Comparison of ENCODE assay signal across 13 cellular contexts in genomic region chr17:50871369-50871768, GRCh38. TPM values are rescaled to one million over a fixed set of nuclear protein-coding genes. Genes with fewer than 3 reads are reported as not detected.
DNase-seq lines count a peak whose midpoint lies in the region; TF ChIP-seq lines count a peak whose summit lies in the region.
"Had no signal": no experiment of that assay in that cellular context is flagged by ENCODE, and none has a peak within 500 bp of the region (broad histone marks: within the 10 kb centered on the region; RNA-seq: fewer than 3 reads in every experiment).

No MANE protein-coding gene starts in this region.

- H3K36me3 ChIP-seq in tibial artery (no peaks in the 10 kb centered on the region), OCI-LY7 (ENCODE audit: insufficient read depth, low read length) (no peaks in the 10 kb centered on the region)
- H3K36me3 ChIP-seq: brain microvascular endothelial cell had no signal

- no peak overlapping the region for H2AFZ ChIP-seq in OCI-LY7 (ENCODE audit: low read length)
- H2AFZ ChIP-seq: GM23248 had no signal

- peak; percentile 24 for DNase-seq in stimulated activated CD4-positive, alpha-beta T cell treated with anti-CD3 and anti-CD28 coated beads, Interleukin-4, amount 100 ng/mL, for 24 hours
- no peak for DNase-seq in stimulated activated CD4-positive, alpha-beta T cell treated with anti-CD3 and anti-CD28 coated beads, Interleukin-4, amount 100 ng/mL, for 1 hour
- DNase-seq in T-helper 9 cell (peak; percentile 43), tibial artery (no peak), NCI-H446 treated with DMSO at 0.1 percent for 48 hours (lab: John Stamatoyannopoulos, UW) (no peak), mesothelial cell of epicardium (ENCODE audit: low spot score in 2 of 2, unreplicated experiment in 2 of 2) (no peak), OCI-LY7 (ENCODE audit: low spot score) (no peak)
- peak; percentile 49 for DNase-seq in effector CD4-positive, alpha-beta T cell
- DNase-seq: activated B cell treated with CpG ODN at 0.5 μM for 24 hours, brain microvascular endothelial cell, GM23248, RPMI8226 had no signal

- H3K4me3 ChIP-seq in tibial artery (no peak overlapping the region), OCI-LY7 (ENCODE audit: low read depth, low read length, poor library complexity, severe bottlenecking) (no peak overlapping the region)
- H3K4me3 ChIP-seq: GM23248 had no signal

- H3K79me2 ChIP-seq in OCI-LY7 (ENCODE audit: insufficient read depth, low read depth, low read length): peaks cover 9% of the 10 kb centered on the region; the same call in 1 of the 2 replicates

- H3K9me2 ChIP-seq in OCI-LY7 (ENCODE audit: insufficient read depth, low read length): no peaks in the 10 kb centered on the region

- no peaks in the 10 kb centered on the region for H3K9me3 Mint-ChIP-seq in mesothelial cell of epicardium
- H3K9me3 Mint-ChIP-seq: activated B cell treated with CpG ODN at 0.5 μM for 24 hours had no signal

- CTCF ChIA-PET in OCI-LY7 (lab: Charles Lee; ENCODE audit: unreplicated experiment): no interaction called here

- no peaks in the 10 kb centered on the region for H3K9me3 ChIP-seq in tibial artery
- no peaks in the 10 kb centered on the region for H3K9me3 ChIP-seq in OCI-LY7 (ENCODE audit: low read length)

- H3K4me1 ChIP-seq in tibial artery: peaks cover 0 to 42% (median 22%) of the 10 kb centered on the region in 4 donors
- peaks cover 8% of the 10 kb centered on the region for H3K4me1 ChIP-seq in OCI-LY7 (ENCODE audit: insufficient read depth, low read length, poor library complexity, severe bottlenecking)

- intact Hi-C loops in tibial artery (cut with DNase I; ENCODE audit: low total_unique reads) (no loop called here), OCI-LY7 (cut with micrococcal nuclease; ENCODE audit: unreplicated experiment) (no loop called here)

- H3K27me3 Mint-ChIP-seq in mesothelial cell of epicardium (ENCODE audit: low read depth): no peaks in the 10 kb centered on the region
- H3K27me3 Mint-ChIP-seq: activated B cell treated with CpG ODN at 0.5 μM for 24 hours had no signal

- no peak overlapping the region for H3K27ac Mint-ChIP-seq in mesothelial cell of epicardium
- H3K27ac Mint-ChIP-seq: activated B cell treated with CpG ODN at 0.5 μM for 24 hours had no signal

- H3K27me3 ChIP-seq in tibial artery: no peaks in the 10 kb centered on the region
- H3K27me3 ChIP-seq: brain microvascular endothelial cell had no signal

- TF ChIP-seq CTCF in tibial artery (IDR thresholded peaks at IDR 0.05): no peak
- no peak for TF ChIP-seq CTCF in mesothelial cell of epicardium (IDR thresholded peaks at IDR 0.05; ENCODE audit: unreplicated experiment)
- TF ChIP-seq CTCF in OCI-LY7 (conservative IDR thresholded peaks at IDR 0.05; ENCODE audit: low read length): no peak

- H3K27ac ChIP-seq in tibial artery: peak overlapping the region; percentile 57 to 59
- H3K27ac ChIP-seq in OCI-LY7 (ENCODE audit: low read depth, low read length, poor library complexity, severe bottlenecking): no peak overlapping the region
- H3K27ac ChIP-seq: brain microvascular endothelial cell, GM23248 had no signal

- H3K4me3 Mint-ChIP-seq in mesothelial cell of epicardium: no peak overlapping the region
- H3K4me3 Mint-ChIP-seq: activated B cell treated with CpG ODN at 0.5 μM for 24 hours had no signal

- no TSS peak for BruUV-seq in OCI-LY7 (replicated peaks; lab: Mats Ljungman, UMichigan)

- POLR2A ChIA-PET in OCI-LY7 (lab: Charles Lee): interaction anchor here (1.1 kb wide), 1 partner anchor 20 kb away, joined by 6 read pairs; no protein-coding TSS in a partner anchor

- no peaks in the 10 kb centered on the region for H4K20me1 ChIP-seq in OCI-LY7 (ENCODE audit: insufficient read depth, low read length)

- H3K4me1 Mint-ChIP-seq in mesothelial cell of epicardium: peaks cover 17% of the 10 kb centered on the region

- H3K36me3 Mint-ChIP-seq in mesothelial cell of epicardium: no peaks in the 10 kb centered on the region

- no peak overlapping the region for H3K4me2 ChIP-seq in OCI-LY7 (ENCODE audit: low read length)

RNA-seq across cellular contexts. Expression of gene TOB1, which starts 5.2 kb away (rescaled TPM):
- 29.4 to 34.7 TPM (median 32.0 TPM) in 3 replicates for total RNA-seq in mesothelial cell of epicardium
- 12.7 and 15.2 TPM in 2 replicates for total RNA-seq in OCI-LY7 (2014; rRNA removed; shearing (Covaris generic))
- total RNA-seq in OCI-LY7 (2022): 24.8 and 26.4 TPM in 2 replicates

RNA-seq across cellular contexts. Expression of gene WFIKKN2, which starts 36.0 kb away (rescaled TPM):
- total RNA-seq in mesothelial cell of epicardium (0.42 to 0.68 TPM (median 0.60 TPM) in 3 replicates), OCI-LY7 (2022) (not detected in 2 replicates)
- not detected in 2 replicates for total RNA-seq in OCI-LY7 (2014; rRNA removed; shearing (Covaris generic))
- total RNA-seq: activated B cell treated with CpG ODN at 0.5 μM for 24 hours, GM23248, renal cortical epithelial cell had no signal

Comparison
In these comparisons a context has a peak if more than half of its experiments do, and no peak if none do; other contexts are left out.
1. DNase-seq: peak in stimulated activated CD4-positive, alpha-beta T cell treated with anti-CD3 and anti-CD28 coated beads, Interleukin-4, amount 100 ng/mL, for 24 hours (single experiment), T-helper 9 cell (single experiment) and effector CD4-positive, alpha-beta T cell (single experiment); none in stimulated activated CD4-positive, alpha-beta T cell treated with anti-CD3 and anti-CD28 coated beads, Interleukin-4, amount 100 ng/mL, for 1 hour (single experiment), tibial artery (0 of 2), NCI-H446 treated with DMSO at 0.1 percent for 48 hours (single experiment), mesothelial cell of epicardium (0 of 2) and OCI-LY7 (single experiment).